In the genomic region with DNA sequence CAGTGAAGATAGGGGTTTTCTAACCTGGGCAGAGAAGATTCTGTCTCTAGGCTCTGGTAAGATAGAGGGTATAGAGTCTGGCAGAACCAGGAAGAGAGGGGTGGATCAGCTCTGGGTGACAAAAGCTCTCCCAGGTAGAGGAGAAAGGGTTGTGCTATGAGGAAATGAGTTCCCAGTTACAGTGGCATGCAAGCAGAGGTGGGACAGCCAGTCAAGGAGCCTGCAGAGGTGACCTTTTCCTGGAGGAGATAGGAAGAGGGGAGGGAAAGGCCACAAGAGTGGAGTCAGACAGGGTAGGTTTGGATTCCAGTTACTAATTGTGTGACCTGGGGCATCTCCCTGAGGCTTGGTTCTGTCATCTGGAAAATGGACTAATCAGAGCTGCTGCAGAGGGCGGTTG, we compare ENCODE assay signal across 22 cellular contexts. TPM values are rescaled to one million over a fixed set of nuclear protein-coding genes. Genes with fewer than 3 reads are reported as not detected.
A peak's percentile ranks its signal among the peaks of the same experiment; 100 is the strongest.
DNase-seq lines count a peak whose midpoint lies in the region; ATAC-seq, FAIRE-seq and TF ChIP-seq lines count a peak whose summit lies in the region.
"Had no signal": no experiment of that assay in that cellular context is flagged by ENCODE, and none has a peak within 500 bp of the region (broad histone marks: within the 10 kb centered on the region; RNA-seq: fewer than 3 reads in every experiment).

No MANE protein-coding gene starts in this region.

- FAIRE-seq in pancreas (lab: Jason Lieb, UNC) = no peak

- H3K4me3 ChIP-seq in GM23338 (no peak overlapping the region), pancreas (no peak overlapping the region)
- H3K4me3 ChIP-seq: GM23248, SJCRH30 had no signal

- H3K4me1 ChIP-seq in GM23338 (ENCODE audit: insufficient read depth) = peaks cover 16% of the 10 kb centered on the region; the same call in 1 of the 2 replicates
- H3K4me1 ChIP-seq in pancreas = peaks cover 0 to 27% (median 0%) of the 10 kb centered on the region in 3 donors
- H3K4me1 ChIP-seq: SJCRH30 had no signal

- POLR2A ChIA-PET in CD4-positive, alpha-beta T cell (lab: Charles Lee) = no interaction called here

- WGBS in pancreas, 2 donors = 92 to 96% methylated on average over 1 of the region's 1 CpG

- no peak overlapping the region for H3K27ac Mint-ChIP-seq in CD4-positive, alpha-beta T cell
- no peak overlapping the region for H3K27ac Mint-ChIP-seq in GM23338

- H3K4me1 Mint-ChIP-seq in CD4-positive, alpha-beta T cell (ENCODE audit: low read depth) = peaks cover 12% of the 10 kb centered on the region
- H3K4me1 Mint-ChIP-seq in GM23338 = peaks cover 21% of the 10 kb centered on the region

- CTCF ChIA-PET in CD4-positive, alpha-beta T cell (lab: Charles Lee) = interaction anchor here (1.3 to 2.3 kb wide), 2 partner anchors 16 to 28 kb away, joined by 5 to 13 read pairs; no protein-coding TSS in a partner anchor

- H3K27me3 ChIP-seq in CD4-positive, alpha-beta T cell (ENCODE audit: control insufficient read depth, insufficient read depth, low read length) = no peaks in the 10 kb centered on the region
- no peaks in the 10 kb centered on the region for H3K27me3 ChIP-seq in GM23338 (ENCODE audit: insufficient read depth)
- H3K27me3 ChIP-seq in pancreas = no peaks in the 10 kb centered on the region
- H3K27me3 ChIP-seq: SJCRH30 had no signal

- no peaks in the 10 kb centered on the region for H3K27me3 Mint-ChIP-seq in CD4-positive, alpha-beta T cell
- H3K27me3 Mint-ChIP-seq in GM23338 (ENCODE audit: insufficient read depth, low read depth, poor library complexity) = peaks cover 21% of the 10 kb centered on the region

- intact Hi-C loops in CD4-positive, alpha-beta T cell (cut with DNase I, micrococcal nuclease) = loop anchor here in 1 of 2 experiments (1.0 to 10.0 kb wide), 3 partner anchors 28 to 1511 kb away; a partner anchor contains a TSS
- intact Hi-C loops in pancreas (cut with DNase I) = no loop called here

- peak overlapping the region; percentile 36 for H3K4me3 Mint-ChIP-seq in CD4-positive, alpha-beta T cell
- no peak overlapping the region for H3K4me3 Mint-ChIP-seq in GM23338

- H3K9me2 ChIP-seq in GM23338 (ENCODE audit: insufficient read depth) = no peaks in the 10 kb centered on the region

- H3K36me3 Mint-ChIP-seq in CD4-positive, alpha-beta T cell (ENCODE audit: low read depth) = no peaks in the 10 kb centered on the region
- H3K36me3 Mint-ChIP-seq in GM23338 (ENCODE audit: low read depth) = no peaks in the 10 kb centered on the region

- no peaks in the 10 kb centered on the region for H4K20me1 ChIP-seq in GM23338 (replicated peaks; ENCODE audit: insufficient read depth)

- no peak overlapping the region for H3K27ac ChIP-seq in CD4-positive, alpha-beta T cell (ENCODE audit: low read depth, low read length)
- H3K27ac ChIP-seq in GM23338 (ENCODE audit: low read depth) (no peak overlapping the region), pancreas (peak overlapping the region in 3 of 4 donors; percentile 16 to 63 (median 39))
- H3K27ac ChIP-seq: C4-2B, GM23248, RWPE1, SJCRH30 had no signal

- no peaks in the 10 kb centered on the region for H3K36me3 ChIP-seq in GM23338 (ENCODE audit: insufficient read depth)
- H3K36me3 ChIP-seq in pancreas = no peaks in the 10 kb centered on the region
- H3K36me3 ChIP-seq: SJCRH30 had no signal

- peaks cover 10% of the 10 kb centered on the region for H3F3A ChIP-seq in GM23338 (replicated peaks; ENCODE audit: low read depth)

- H3K9me3 ChIP-seq in CD4-positive, alpha-beta T cell (ENCODE audit: control insufficient read depth, low read length) = no peaks in the 10 kb centered on the region
- H3K9me3 ChIP-seq in pancreas = no peaks in the 10 kb centered on the region
- H3K9me3 ChIP-seq: SJCRH30 had no signal

- H3K79me2 ChIP-seq in GM23338 (replicated peaks; ENCODE audit: insufficient read depth) = no peaks in the 10 kb centered on the region

- H3K4me2 ChIP-seq in GM23338 = no peak overlapping the region

- H3K9me3 Mint-ChIP-seq in CD4-positive, alpha-beta T cell = no peaks in the 10 kb centered on the region
- H3K9me3 Mint-ChIP-seq in GM23338 = peaks cover 3% of the 10 kb centered on the region; the same call in 1 of the 3 replicates

- ATAC-seq in CD4-positive, alpha-beta T cell (ENCODE audit: poor library complexity) = no peak
- ATAC-seq in GM23338 = no peak
- ATAC-seq in pancreas = no peak
- no peak for ATAC-seq in GM19395 (IDR thresholded peaks at IDR 0.05; ENCODE audit: unreplicated experiment)
- no peak for ATAC-seq in GM18519 (IDR thresholded peaks at IDR 0.05; ENCODE audit: low FRiP score, unreplicated experiment)
- ATAC-seq: HCT116, PC-3 had no signal

- TF ChIP-seq CTCF in CD4-positive, alpha-beta T cell (IDR thresholded peaks at IDR 0.05) = no peak
- TF ChIP-seq CTCF in GM23338 (conservative IDR thresholded peaks at IDR 0.05; ENCODE audit: low read depth in 2 of 2) = no peak
- TF ChIP-seq CTCF in pancreas (IDR thresholded peaks at IDR 0.05) = no peak

- H2AFZ ChIP-seq in GM23338 = 0 out of 2 replicates have a peak overlapping the region, but pooled peaks have one; percentile 57
- H2AFZ ChIP-seq: GM23248 had no signal

- DNase-seq in CD4-positive, alpha-beta T cell = no peak
- DNase-seq in GM23338 (ENCODE audit: low spot score) = no peak
- DNase-seq in kidney tubule cell (ENCODE audit: low spot score) = peak; percentile 62
- no peak for DNase-seq in pancreas
- DNase-seq in NCI-H2029 (lab: John Stamatoyannopoulos, UW) = no peak
- DNase-seq: DMS153, GM23248, KG1, NCI-H1048, NCI-H146, NCI-H2081 treated with DMSO at 0.1 percent for 48 hours, NCI-H510A treated with DMSO at 0.1 percent for 48 hours, NCI-H82, SJCRH30 had no signal

TF ChIP-seq in GM23338, 12 proteins besides CTCF, POLR2A, EP300 and RAD21 (continues in another document):
- TF ChIP-seq, protein P1, sequence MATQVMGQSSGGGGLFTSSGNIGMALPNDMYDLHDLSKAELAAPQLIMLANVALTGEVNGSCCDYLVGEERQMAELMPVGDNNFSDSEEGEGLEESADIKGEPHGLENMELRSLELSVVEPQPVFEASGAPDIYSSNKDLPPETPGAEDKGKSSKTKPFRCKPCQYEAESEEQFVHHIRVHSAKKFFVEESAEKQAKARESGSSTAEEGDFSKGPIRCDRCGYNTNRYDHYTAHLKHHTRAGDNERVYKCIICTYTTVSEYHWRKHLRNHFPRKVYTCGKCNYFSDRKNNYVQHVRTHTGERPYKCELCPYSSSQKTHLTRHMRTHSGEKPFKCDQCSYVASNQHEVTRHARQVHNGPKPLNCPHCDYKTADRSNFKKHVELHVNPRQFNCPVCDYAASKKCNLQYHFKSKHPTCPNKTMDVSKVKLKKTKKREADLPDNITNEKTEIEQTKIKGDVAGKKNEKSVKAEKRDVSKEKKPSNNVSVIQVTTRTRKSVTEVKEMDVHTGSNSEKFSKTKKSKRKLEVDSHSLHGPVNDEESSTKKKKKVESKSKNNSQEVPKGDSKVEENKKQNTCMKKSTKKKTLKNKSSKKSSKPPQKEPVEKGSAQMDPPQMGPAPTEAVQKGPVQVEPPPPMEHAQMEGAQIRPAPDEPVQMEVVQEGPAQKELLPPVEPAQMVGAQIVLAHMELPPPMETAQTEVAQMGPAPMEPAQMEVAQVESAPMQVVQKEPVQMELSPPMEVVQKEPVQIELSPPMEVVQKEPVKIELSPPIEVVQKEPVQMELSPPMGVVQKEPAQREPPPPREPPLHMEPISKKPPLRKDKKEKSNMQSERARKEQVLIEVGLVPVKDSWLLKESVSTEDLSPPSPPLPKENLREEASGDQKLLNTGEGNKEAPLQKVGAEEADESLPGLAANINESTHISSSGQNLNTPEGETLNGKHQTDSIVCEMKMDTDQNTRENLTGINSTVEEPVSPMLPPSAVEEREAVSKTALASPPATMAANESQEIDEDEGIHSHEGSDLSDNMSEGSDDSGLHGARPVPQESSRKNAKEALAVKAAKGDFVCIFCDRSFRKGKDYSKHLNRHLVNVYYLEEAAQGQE (IDR thresholded peaks at IDR 0.05; ENCODE audit: unreplicated experiment) = no peak
- TF ChIP-seq POLR2AphosphoS5 (IDR thresholded peaks at IDR 0.05; ENCODE audit: low read depth) = no peak
- TF ChIP-seq EZH2phosphoT487 (IDR thresholded peaks at IDR 0.05; ENCODE audit: unreplicated experiment) = no peak
- TF ChIP-seq, protein P2, sequence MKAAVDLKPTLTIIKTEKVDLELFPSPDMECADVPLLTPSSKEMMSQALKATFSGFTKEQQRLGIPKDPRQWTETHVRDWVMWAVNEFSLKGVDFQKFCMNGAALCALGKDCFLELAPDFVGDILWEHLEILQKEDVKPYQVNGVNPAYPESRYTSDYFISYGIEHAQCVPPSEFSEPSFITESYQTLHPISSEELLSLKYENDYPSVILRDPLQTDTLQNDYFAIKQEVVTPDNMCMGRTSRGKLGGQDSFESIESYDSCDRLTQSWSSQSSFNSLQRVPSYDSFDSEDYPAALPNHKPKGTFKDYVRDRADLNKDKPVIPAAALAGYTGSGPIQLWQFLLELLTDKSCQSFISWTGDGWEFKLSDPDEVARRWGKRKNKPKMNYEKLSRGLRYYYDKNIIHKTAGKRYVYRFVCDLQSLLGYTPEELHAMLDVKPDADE (IDR thresholded peaks at IDR 0.05) = no peak
- no peak for TF ChIP-seq ZNF114 (CRISPR knock-in tag; IDR thresholded peaks at IDR 0.05)
- TF ChIP-seq ZNF331 (CRISPR knock-in tag; IDR thresholded peaks at IDR 0.05; ENCODE audit: low read depth) = no peak
- no peak for TF ChIP-seq CREB1 (CRISPR knock-in tag; IDR thresholded peaks at IDR 0.05; ENCODE audit: low read depth)
- no peak for TF ChIP-seq EZH2 (IDR thresholded peaks at IDR 0.05; ENCODE audit: low read depth, unreplicated experiment)
- no peak for TF ChIP-seq JUNB (IDR thresholded peaks at IDR 0.05; ENCODE audit: unreplicated experiment)
- TF ChIP-seq NANOG (IDR thresholded peaks at IDR 0.05; ENCODE audit: borderline replicate concordance) = no peak

RNA-seq across cellular contexts. Expression of a gene that starts 3.4 kb away (rescaled TPM):
- total RNA-seq in CD4-positive, alpha-beta T cell = 1 to 10 TPM; 5.1 to 6.9 TPM
- total RNA-seq in GM23338 (2014; rRNA removed; shearing (Covaris generic)) = 23.2 and 32.2 TPM in 2 replicates
- 10.2 TPM in 2 replicates for polyA plus RNA-seq in GM23338 (2016; fragmentation: Nextera tagmentation; extraction: Ambion mirVana)
- 10 to 100 TPM in 2 of 6 donors, 1 to 10 TPM in 4; 3.3 to 11.0 (median 7.3) TPM for total RNA-seq in pancreas
- polyA plus RNA-seq in pancreas = 1 to 10 TPM; 3.7 to 4.0 TPM

RNA-seq across cellular contexts. Expression of a gene that starts 29.2 kb away (rescaled TPM):
- not detected for total RNA-seq in CD4-positive, alpha-beta T cell
- total RNA-seq in GM23338 (2014; rRNA removed; shearing (Covaris generic)) = not detected in 2 replicates
- polyA plus RNA-seq in GM23338 (2016; fragmentation: Nextera tagmentation; extraction: Ambion mirVana) (not detected in 2 replicates), pancreas (not detected)
- under 1 TPM in 1 of 6 donors, not detected in 5; 0.85 TPM for total RNA-seq in pancreas
- total RNA-seq: A673, GM23248, M059J, SJCRH30 had no signal
- polyA plus RNA-seq: GM23248 had no signal

RNA-seq across cellular contexts. Expression of a gene that starts 39.2 kb away (rescaled TPM):
- not detected for total RNA-seq in CD4-positive, alpha-beta T cell
- 1.0 TPM in 1 of 2 replicates, not detected in the other for total RNA-seq in GM23338 (2014; rRNA removed; shearing (Covaris generic))
- polyA plus RNA-seq in GM23338 (2016; fragmentation: Nextera tagmentation; extraction: Ambion mirVana) = not detected in 2 replicates
- under 1 TPM in 2 of 6 donors, not detected in 4; 0.69 to 0.78 TPM for total RNA-seq in pancreas
- under 1 TPM in 1 of 2 donors, not detected in 1; 0.61 TPM for polyA plus RNA-seq in pancreas
- total RNA-seq: A673, GM23248, M059J, PC-3 had no signal
- polyA plus RNA-seq: GM23248 had no signal

Comparison
In these comparisons a context has a peak if more than half of its experiments do, and no peak if none do; other contexts are left out.
1. H3K27ac ChIP-seq: peak in pancreas (3 of 4); none in CD4-positive, alpha-beta T cell (single experiment) and GM23338 (single experiment).